ENCODE assay signal across 12 cellular contexts in genomic region chr3:48738926-48739616, GRCh38. TPM values are rescaled to one million over a fixed set of nuclear protein-coding genes. Genes with fewer than 3 reads are reported as not detected.
DNase-seq lines count a peak whose midpoint lies in the region; ATAC-seq, FAIRE-seq and TF ChIP-seq lines count a peak whose summit lies in the region.
"Had no signal": no experiment of that assay in that cellular context is flagged by ENCODE, and none has a peak within 500 bp of the region (broad histone marks: within the 10 kb centered on the region; RNA-seq: fewer than 3 reads in every experiment).

No MANE protein-coding gene starts in this region.

- no peak overlapping the region for H3K4me2 ChIP-seq in SK-N-SH

- ATAC-seq in SK-N-SH treated with all-trans-retinoic acid at 6 μM for 48 hours, result no peak
- ATAC-seq in left cardiac atrium, result peak; percentile 3 to 45
- peak; percentile 50 for ATAC-seq in aorta (ENCODE audit: low FRiP score)

- TF ChIP-seq POLR2A in GM12892 (IDR thresholded peaks at IDR 0.05; ENCODE audit: low read depth, low read length), result no peak

- 91% methylated on average over 7 of the region's 9 CpGs for WGBS in SK-N-SH (ENCODE audit: low lambda C conversion rate)
- WGBS in aorta, 2 donors, result 89 to 94% methylated on average over 9 of the region's 9 CpGs

- POLR2A ChIA-PET in SK-N-SH (lab: Yijun Ruan, JAX), result interaction anchor here (1.1 to 1.5 kb wide), 3 partner anchors 22 to 75 kb away, joined by 3 to 7 read pairs (median 5); partner anchors contain the start of genes IP6K2 and NCKIPSD

- peak; percentile 30 for DNase-seq in SK-N-SH
- peak; percentile 39 for DNase-seq in left cardiac atrium
- peak; percentile 43 for DNase-seq in posterior vena cava (ENCODE audit: low spot score)
- DNase-seq in aorta, result no peak
- DNase-seq in amniotic stem cell (lab: John Stamatoyannopoulos, UW), result no peak
- DNase-seq in cerebellar cortex (ENCODE audit: low spot score), result no peak
- no peak for DNase-seq in GM12892 (ENCODE audit: insufficient read length)
- DNase-seq: GOT3, NCI-H1105, NCI-H524 treated with DMSO at 0.1 percent for 48 hours had no signal

- H3K9me2 ChIP-seq in SK-N-SH, result no peaks in the 10 kb centered on the region

- H3K9me3 ChIP-seq in SK-N-SH, result no peaks in the 10 kb centered on the region
- no peaks in the 10 kb centered on the region for H3K9me3 ChIP-seq in aorta (ENCODE audit: control insufficient read depth, low read length)
- H3K9me3 ChIP-seq: testis had no signal

- H3K4me1 ChIP-seq in SK-N-SH (ENCODE audit: control insufficient read depth in 1 of 2, insufficient read depth in 2 of 2, low read depth in 1 of 2, low read length in 1 of 2) (peaks cover 0 to 17% of the 10 kb centered on the region in 2 experiments; a peak in 1 of 4 replicates), aorta (ENCODE audit: control insufficient read depth in 1 of 2, insufficient read depth in 2 of 2, low read length in 2 of 2) (no peaks in the 10 kb centered on the region)

- no peak overlapping the region for H3K9ac ChIP-seq in SK-N-SH

- no peak for TF ChIP-seq CTCF in SK-N-SH (IDR thresholded peaks at IDR 0.05)

- no peaks in the 10 kb centered on the region for H4K20me1 ChIP-seq in SK-N-SH (ENCODE audit: insufficient read depth)

- H2AFZ ChIP-seq in SK-N-SH (ENCODE audit: low read depth), result no peak overlapping the region

- TF ChIP-seq EP300 in SK-N-SH (IDR thresholded peaks at IDR 0.05; ENCODE audit: borderline replicate concordance in 1 of 2, low read depth in 1 of 2, low read length in 1 of 2), result no peak

- H3F3A ChIP-seq in SK-N-SH (replicated peaks; ENCODE audit: insufficient read depth), result peaks cover 8% of the 10 kb centered on the region

- no peaks in the 10 kb centered on the region for H3K36me3 ChIP-seq in SK-N-SH (replicated peaks in 1 of 2; ENCODE audit: control insufficient read depth in 1 of 2, insufficient read depth in 2 of 2, low read length in 1 of 2)
- no peaks in the 10 kb centered on the region for H3K36me3 ChIP-seq in aorta (ENCODE audit: control insufficient read depth in 1 of 2, insufficient read depth in 2 of 2, low read length in 1 of 2)

- CTCF ChIA-PET in SK-N-SH (lab: Yijun Ruan, JAX), result interaction anchor here (0.6 to 3.7 kb wide), 33 partner anchors 8 to 862 kb away, joined by 3 to 29 read pairs (median 5); partner anchors contain the start of genes CELSR3, IP6K2, NCKIPSD and PRKAR2A

- no peak overlapping the region for H3K4me3 ChIP-seq in SK-N-SH (ENCODE audit: low read depth in 2 of 2, low read length in 1 of 2)
- H3K4me3 ChIP-seq in aorta (ENCODE audit: low read length in 2 of 2), result no peak overlapping the region
- H3K4me3 ChIP-seq: testis had no signal

- no peaks in the 10 kb centered on the region for H3K79me2 ChIP-seq in SK-N-SH (ENCODE audit: insufficient read depth)

- intact Hi-C loops in left cardiac atrium (cut with DNase I), result loop anchor here in 1 of 2 donors (2.0 kb wide), 1 partner anchor 54 kb away; the partner anchor contains the start of gene NCKIPSD
- intact Hi-C loops in posterior vena cava (cut with DNase I), result loop anchor here in 1 of 2 donors (5.0 kb wide), 1 partner anchor 1533 kb away; no protein-coding TSS in a partner anchor
- intact Hi-C loops in aorta (cut with DNase I), result no loop called here

- H3K27me3 ChIP-seq in SK-N-SH (ENCODE audit: insufficient read depth) (no peaks in the 10 kb centered on the region), aorta (ENCODE audit: control insufficient read depth in 1 of 2, insufficient read depth in 2 of 2, low read length in 1 of 2) (no peaks in the 10 kb centered on the region)
- H3K27me3 ChIP-seq: testis had no signal

- no peak for TF ChIP-seq RAD21 in SK-N-SH (IDR thresholded peaks at IDR 0.05; ENCODE audit: low read length)

- H3K27ac ChIP-seq in SK-N-SH (ENCODE audit: low read depth in 2 of 2, low read length in 1 of 2) (no peak overlapping the region; a peak in 1 of 4 replicates), aorta (ENCODE audit: low read depth in 1 of 2, low read length in 2 of 2) (no peak overlapping the region)

- FAIRE-seq in GM12892 (lab: Jason Lieb, UNC), result no peak

TF ChIP-seq in SK-N-SH, 30 proteins besides CTCF, POLR2A, EP300 and RAD21:
- TF ChIP-seq USF2 (IDR thresholded peaks at IDR 0.05; ENCODE audit: borderline replicate concordance, low read depth, low read length), result no peak

TF ChIP-seq in SK-N-SH treated with all-trans-retinoic acid at 6 μM for 48 hours, 23 proteins besides CTCF, POLR2A, EP300 and RAD21:
- no peak for TF ChIP-seq CSRNP3 (CRISPR knock-in tag; IDR thresholded peaks at IDR 0.05)

RNA-seq across cellular contexts. Expression of gene IP6K2, which starts 22.1 kb away (rescaled TPM):
- polyA plus RNA-seq in SK-N-SH (2012; rRNA removed) (178 and 219 TPM in 2 replicates), aorta (100 to 1,000 TPM in 1 of 2 donors, 10 to 100 TPM in 1; 46.6 to 105 TPM)
- 100 and 128 TPM in 2 replicates for polyA plus RNA-seq in SK-N-SH (2012; cell fraction: cytosol; rRNA removed)
- 677 and 702 TPM in 2 replicates for polyA plus RNA-seq in SK-N-SH (2012; cell fraction: nucleus; rRNA removed)
- total RNA-seq in left cardiac atrium (10 to 100 TPM; 24.0 to 38.4 TPM), posterior vena cava (10 to 100 TPM; 24.6 to 33.1 TPM), aorta (10 to 100 TPM; 43.9 to 58.2 TPM)
- 49.5 TPM for polyA plus RNA-seq in GM12892 (2012; ENCODE audit: missing spikeins)

RNA-seq across cellular contexts. Expression of gene NCKIPSD, which starts 53.4 kb away (rescaled TPM):
- 20.4 and 24.9 TPM in 2 replicates for polyA plus RNA-seq in SK-N-SH (2012; rRNA removed)
- 5.7 and 12.2 TPM in 2 replicates for polyA plus RNA-seq in SK-N-SH (2012; cell fraction: cytosol; rRNA removed)
- 50.4 and 56.5 TPM in 2 replicates for polyA plus RNA-seq in SK-N-SH (2012; cell fraction: nucleus; rRNA removed)
- total RNA-seq in left cardiac atrium, result 10 to 100 TPM; 19.4 to 27.8 TPM
- total RNA-seq in posterior vena cava, result 10 to 100 TPM; 14.0 to 19.8 TPM
- total RNA-seq in aorta, result 10 to 100 TPM; 26.4 to 31.9 TPM
- 10 to 100 TPM; 11.8 to 28.7 TPM for polyA plus RNA-seq in aorta
- polyA plus RNA-seq in GM12892 (2012; ENCODE audit: missing spikeins), result 20.2 TPM

Comparison
In these comparisons a context has a peak if more than half of its experiments do, and no peak if none do; other contexts are left out.
1. DNase-seq: peak in SK-N-SH (single experiment), left cardiac atrium (single experiment) and posterior vena cava (single experiment); none in aorta (0 of 2), amniotic stem cell (single experiment), cerebellar cortex (single experiment) and GM12892 (single experiment).